In genomic region chr22:46604306-46604690, GRCh38 we compare ENCODE assay signal across 9 cellular contexts. TPM values are rescaled to one million over a fixed set of nuclear protein-coding genes. Genes with fewer than 3 reads are reported as not detected.
DNase-seq lines count a peak whose midpoint lies in the region; ATAC-seq and TF ChIP-seq lines count a peak whose summit lies in the region.
"Had no signal": no experiment of that assay in that cellular context is flagged by ENCODE, and none has a peak within 500 bp of the region (broad histone marks: within the 10 kb centered on the region; RNA-seq: fewer than 3 reads in every experiment).

No MANE protein-coding gene starts in this region.

- H3K4me1 Mint-ChIP-seq in chondrocyte (ENCODE audit: low read depth), result peaks cover 9% of the 10 kb centered on the region

- no peak for TF ChIP-seq CTCF in Peyer's patch (IDR thresholded peaks at IDR 0.05)
- TF ChIP-seq CTCF in chondrocyte (IDR thresholded peaks at IDR 0.05), result no peak
- TF ChIP-seq CTCF in gastrocnemius medialis (IDR thresholded peaks at IDR 0.05 in 4 of 5, conservative IDR thresholded peaks at IDR 0.05 in 1 of 5), result no peak

- H3K4me3 Mint-ChIP-seq in chondrocyte (ENCODE audit: unreplicated experiment), result no peak overlapping the region

- H3K4me1 ChIP-seq in Peyer's patch (peaks cover 0 to 4% (median 0%) of the 10 kb centered on the region in 4 donors), gastrocnemius medialis (no peaks in the 10 kb centered on the region)
- H3K4me1 ChIP-seq: parathyroid adenoma had no signal

- H3K9me3 Mint-ChIP-seq in chondrocyte (ENCODE audit: low read depth), result no peaks in the 10 kb centered on the region

- no peaks in the 10 kb centered on the region for H3K36me3 ChIP-seq in Peyer's patch
- no peaks in the 10 kb centered on the region for H3K36me3 ChIP-seq in gastrocnemius medialis

- H3K27ac Mint-ChIP-seq in chondrocyte (ENCODE audit: unreplicated experiment), result peak overlapping the region; percentile 41

- H3K27ac ChIP-seq in Peyer's patch (peak overlapping the region; percentile 7 to 43 (median 20)), gastrocnemius medialis (peak overlapping the region in 1 of 4 donors; percentile 27)
- H3K27ac ChIP-seq: parathyroid adenoma had no signal

- H3K4me3 ChIP-seq in Peyer's patch, result no peak overlapping the region
- H3K4me3 ChIP-seq in gastrocnemius medialis, result no peak overlapping the region

- TF ChIP-seq POLR2A in Peyer's patch (IDR thresholded peaks at IDR 0.05) (no peak), gastrocnemius medialis (IDR thresholded peaks at IDR 0.05) (no peak)

- intact Hi-C loops in gastrocnemius medialis (cut with DNase I; ENCODE audit: low total_unique reads), result no loop called here
- intact Hi-C loops in left colon (cut with DNase I, micrococcal nuclease), result no loop called here

- DNase-seq in EH (ENCODE audit: low read depth), result peak; percentile 60
- peak in 1 of 3 donors; percentile 76 for DNase-seq in Peyer's patch
- DNase-seq in chondrocyte (ENCODE audit: low spot score), result no peak
- DNase-seq in gastrocnemius medialis, result peak; percentile 38 to 55
- DNase-seq in DMS 273 treated with DMSO at 0.1 percent for 48 hours (lab: John Stamatoyannopoulos, UW), result no peak
- DNase-seq in NCI-H1105 (lab: John Stamatoyannopoulos, UW), result no peak
- no peak for DNase-seq in left colon

- no peaks in the 10 kb centered on the region for H3K27me3 Mint-ChIP-seq in chondrocyte (ENCODE audit: low read depth)

- no peaks in the 10 kb centered on the region for H3K36me3 Mint-ChIP-seq in chondrocyte (ENCODE audit: low read depth)

- no peaks in the 10 kb centered on the region for H3K9me3 ChIP-seq in Peyer's patch
- H3K9me3 ChIP-seq in gastrocnemius medialis, result no peaks in the 10 kb centered on the region

- ATAC-seq in gastrocnemius medialis (peak; percentile 30 to 36), GM21381 (IDR thresholded peaks at IDR 0.05; ENCODE audit: unreplicated experiment) (no peak), left colon (no peak)

- in situ Hi-C loops in gastrocnemius medialis (cut with MboI; ENCODE audit: low sequenced_read_pairs in 4 of 4), result no loop called here

- H3K27me3 ChIP-seq in Peyer's patch (no peaks in the 10 kb centered on the region), gastrocnemius medialis (no peaks in the 10 kb centered on the region)

RNA-seq across cellular contexts. Expression of gene GRAMD4, which starts 15.9 kb away (rescaled TPM):
- total RNA-seq in Peyer's patch (100 to 1,000 TPM in 3 of 4 donors, 10 to 100 TPM in 1; 98.2 to 428 (median 422) TPM), chondrocyte (23.8 to 44.8 TPM (median 31.7 TPM) in 3 replicates), gastrocnemius medialis (100 to 1,000 TPM in 1 of 4 donors, 10 to 100 TPM in 3; 16.7 to 106 (median 53.3) TPM), left colon (100 to 1,000 TPM; 178 to 213 TPM)

Comparison
In these comparisons a context has a peak if more than half of its experiments do, and no peak if none do; other contexts are left out.
1. DNase-seq: peak in EH (single experiment) and gastrocnemius medialis (2 of 2); none in chondrocyte (single experiment), DMS 273 treated with DMSO at 0.1 percent for 48 hours (single experiment), NCI-H1105 (single experiment) and left colon (0 of 2).
2. ATAC-seq: peak in gastrocnemius medialis (2 of 2); none in GM21381 (single experiment) and left colon (single experiment).